Comparison of ENCODE assay signal across 23 cellular contexts in genomic region chr3:79957066-79957465, GRCh38.
"Had no signal": no experiment of that assay in that cellular context is flagged by ENCODE, and none has a peak within 500 bp of the region (broad histone marks: within the 10 kb centered on the region; RNA-seq: fewer than 3 reads in every experiment).

No MANE protein-coding gene starts in this region.

- H3K4me3 ChIP-seq: neural progenitor cell, ovary, psoas muscle, right lobe of liver, sigmoid colon, stomach, thoracic aorta, thyroid gland, tibial nerve, upper lobe of left lung had no signal

- H3K9me3 ChIP-seq: ovary, psoas muscle, right lobe of liver, sigmoid colon, thoracic aorta, thyroid gland, tibial nerve, upper lobe of left lung had no signal

- H3K36me3 ChIP-seq: neural progenitor cell, ovary, right lobe of liver, sigmoid colon, stomach, thoracic aorta, thyroid gland, tibial nerve, upper lobe of left lung had no signal

- H3K27ac ChIP-seq: neural progenitor cell, ovary, parathyroid adenoma, psoas muscle, right lobe of liver, sigmoid colon, stomach, thoracic aorta, thyroid gland, tibial nerve, upper lobe of left lung had no signal

- H3K4me1 ChIP-seq: parathyroid adenoma, psoas muscle, right lobe of liver, sigmoid colon, stomach, thyroid gland, tibial nerve, upper lobe of left lung had no signal

- DNase-seq: natural killer cell; occipital lobe; ovary; posterior cingulate gyrus; psoas muscle; right cardiac atrium; right lobe of liver; sigmoid colon; small intestine; stimulated activated CD4-positive, alpha-beta T cell treated with anti-CD3 and anti-CD28 coated beads, Interleukin-15, amount 100 ng/mL, for 24 hours; stimulated activated CD4-positive, alpha-beta T cell treated with anti-CD3 and anti-CD28 coated beads, Interleukin-2, amount 100 ng/mL, for 24 hours; stimulated activated CD4-positive, alpha-beta T cell treated with anti-CD3 and anti-CD28 coated beads, Interleukin-2, amount 100 ng/mL, for 48 hours; stimulated activated CD4-positive, alpha-beta T cell treated with anti-CD3 and anti-CD28 coated beads, Interleukin-4, amount 100 ng/mL, for 24 hours; stimulated activated naive B cell treated with anti-CD40 and anti-IgM and Interleukin-4, amounts not matched to agents 10 μg/mL and 1 μg/mL and 100 μg/mL, for 72 hours; stimulated activated naive CD4-positive, alpha-beta T cell treated with Interleukin-2 at 50 U/mL for 16 hours; stomach; thyroid gland; trophoblast cell; upper lobe of left lung had no signal

- H3K27me3 ChIP-seq: neural progenitor cell, ovary, right lobe of liver, sigmoid colon, stomach, thyroid gland, tibial nerve, upper lobe of left lung had no signal
